ENCODE assay signal across 1 cellular context in genomic region chr13:27117158-27117557, GRCh38.
TF ChIP-seq lines count a peak whose summit lies in the region.

No MANE protein-coding gene starts in this region.

TF ChIP-seq in GM23338, 12 proteins besides CTCF, POLR2A, EP300 and RAD21 (continued from another document):
- TF ChIP-seq ZNF462 (CRISPR knock-in tag; IDR thresholded peaks at IDR 0.05): no peak
